ENCODE assay signal across 32 cellular contexts in the genomic region with DNA sequence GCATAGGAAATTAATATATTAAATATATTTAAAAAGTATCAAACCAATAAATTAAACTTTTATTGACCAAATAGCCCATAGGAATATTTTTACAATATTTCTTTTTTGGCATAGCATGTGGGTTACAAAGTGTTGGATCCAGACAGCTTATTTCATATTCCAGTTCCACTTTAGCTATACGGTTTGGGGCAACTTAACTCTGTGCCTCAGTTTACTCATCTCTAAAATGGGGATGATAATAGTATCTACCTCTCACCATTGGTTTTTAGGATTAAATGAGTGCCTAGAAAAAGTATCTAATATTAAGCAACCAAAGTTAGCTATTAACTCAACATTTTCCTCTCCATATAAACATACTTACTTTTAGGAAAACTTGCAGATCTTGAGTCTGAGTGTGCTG.
A peak's percentile ranks its signal among the peaks of the same experiment; 100 is the strongest.
DNase-seq lines count a peak whose midpoint lies in the region; ATAC-seq, FAIRE-seq and TF ChIP-seq lines count a peak whose summit lies in the region.
"Had no signal": no experiment of that assay in that cellular context is flagged by ENCODE, and none has a peak within 500 bp of the region (broad histone marks: within the 10 kb centered on the region; RNA-seq: fewer than 3 reads in every experiment).

No MANE protein-coding gene starts in this region.

- TF ChIP-seq CTCF in HepG2 (CRISPR knock-in tag; IDR thresholded peaks at IDR 0.05) (no peak), right lobe of liver (IDR thresholded peaks at IDR 0.05) (no peak), K562 (IDR thresholded peaks at IDR 0.05 in 2 of 3, conservative IDR thresholded peaks at IDR 0.05 in 1 of 3; ENCODE audit: insufficient read depth in 2 of 3, low read depth in 1 of 3, low read length in 3 of 3) (no peak), left ventricle myocardium inferior (IDR thresholded peaks at IDR 0.05; ENCODE audit: borderline replicate concordance) (no peak)

- ATAC-seq in HepG2: no peak
- ATAC-seq in right lobe of liver: no peak
- ATAC-seq in K562: no peak
- ATAC-seq in HG03097 (IDR thresholded peaks at IDR 0.05; ENCODE audit: low FRiP score, unreplicated experiment): no peak
- ATAC-seq: A549; CD8-positive, alpha-beta T cell had no signal

- DNase-seq in HepG2 (ENCODE audit: low spot score) (no peak), right lobe of liver (no peak), K562 (ENCODE audit: extremely low read depth in 1 of 4, low spot score in 3 of 4) (no peak), frontal cortex (ENCODE audit: low spot score in 2 of 2) (no peak), left ventricle myocardium inferior (no peak)
- DNase-seq: 8988T; ACHN; AML-193; BE2C; C1 segment of cervical spinal cord; Caco-2; Calu3; CD4-positive, alpha-beta memory T cell; CD4-positive, alpha-beta T cell; CD4-positive, CD25-positive, alpha-beta regulatory T cell; CD8-positive, alpha-beta memory T cell; CD8-positive, alpha-beta T cell; COR-L47; DMS 273 treated with DMSO at 0.1 percent for 48 hours; DMS153; DMS53; DMS79; DMS79 treated with DMSO at 0.1 percent for 48 hours; DND-41; EL had no signal

- in situ Hi-C loops in HepG2 (cut with HindIII; ENCODE audit: extremely low pct_ligation_motif_present, low pct_unique_long_range_greater_than_20kb) (no loop called here), K562 (cut with MboI) (no loop called here)

- no peaks in the 10 kb centered on the region for H3K27me3 ChIP-seq in HepG2 (ENCODE audit: control insufficient read depth in 1 of 2, insufficient read depth in 2 of 2, low read length in 2 of 2)
- H3K27me3 ChIP-seq in right lobe of liver: no peaks in the 10 kb centered on the region
- H3K27me3 ChIP-seq in K562 (ENCODE audit: control insufficient read depth in 2 of 2, insufficient read depth in 2 of 2, low read length in 2 of 2): no peaks in the 10 kb centered on the region
- no peaks in the 10 kb centered on the region for H3K27me3 ChIP-seq in left ventricle myocardium inferior (ENCODE audit: low read depth)
- H3K27me3 ChIP-seq: BE2C; BLaER1; BLaER1 treated with 17β-estradiol and CSF1 and Interleukin-3, amounts not matched to agents 10 nM and 100 nM had no signal

- no peak for TF ChIP-seq EP300 in HepG2 (IDR thresholded peaks at IDR 0.05; ENCODE audit: low read depth in 2 of 2, low read length in 2 of 2)
- TF ChIP-seq EP300 in HepG2 (CRISPR knock-in tag; IDR thresholded peaks at IDR 0.05; ENCODE audit: borderline replicate concordance): no peak
- no peak for TF ChIP-seq EP300 in K562 (IDR thresholded peaks at IDR 0.05; ENCODE audit: low read length)

- H3K4me2 ChIP-seq in HepG2 (ENCODE audit: low read depth, low read length) (no peak overlapping the region), K562 (ENCODE audit: insufficient read depth, low read length) (no peak overlapping the region)
- H3K4me2 ChIP-seq: A549; BLaER1; BLaER1 treated with 17β-estradiol and CSF1 and Interleukin-3, amounts not matched to agents 10 nM and 100 nM had no signal

- CTCF ChIA-PET in HepG2 (lab: Yijun Ruan, JAX; ENCODE audit: low intra/inter-chr PET ratio, low total read pairs): no interaction called here
- CTCF ChIA-PET in K562 (lab: Yijun Ruan, JAX; ENCODE audit: low intra/inter-chr PET ratio): no interaction called here

- H3K79me2 ChIP-seq in HepG2 (ENCODE audit: insufficient read depth, low read length) (no peaks in the 10 kb centered on the region), K562 (ENCODE audit: control insufficient read depth, insufficient read depth, low read length) (no peaks in the 10 kb centered on the region)

- FAIRE-seq in HepG2 (lab: Jason Lieb, UNC) (no peak), K562 (lab: Jason Lieb, UNC) (no peak), frontal cortex (lab: Jason Lieb, UNC) (peak; percentile 55)
- FAIRE-seq: A549, D721Med had no signal

- intact Hi-C loops in HepG2 (cut with micrococcal nuclease; ENCODE audit: unreplicated experiment): no loop called here
- intact Hi-C loops in right lobe of liver (cut with DNase I): no loop called here
- intact Hi-C loops in K562 (cut with micrococcal nuclease): no loop called here
- intact Hi-C loops in left ventricle myocardium inferior (cut with micrococcal nuclease): no loop called here

- H3K36me3 ChIP-seq in HepG2 (replicated peaks in 1 of 2; ENCODE audit: control insufficient read depth in 1 of 2, insufficient read depth in 2 of 2, low read length in 2 of 2) (no peaks in the 10 kb centered on the region), right lobe of liver (no peaks in the 10 kb centered on the region), K562 (ENCODE audit: control insufficient read depth, insufficient read depth, low read length) (no peaks in the 10 kb centered on the region), left ventricle myocardium inferior (no peaks in the 10 kb centered on the region)
- H3K36me3 ChIP-seq: BE2C; BLaER1; BLaER1 treated with 17β-estradiol and CSF1 and Interleukin-3, amounts not matched to agents 10 nM and 100 nM had no signal

- H4K20me1 ChIP-seq in HepG2 (ENCODE audit: insufficient read depth, low read length) (no peaks in the 10 kb centered on the region), K562 (replicated peaks; ENCODE audit: control insufficient read depth, insufficient read depth, low read length) (no peaks in the 10 kb centered on the region)
- H4K20me1 ChIP-seq: BLaER1; BLaER1 treated with 17β-estradiol and CSF1 and Interleukin-3, amounts not matched to agents 10 nM and 100 nM had no signal

- TF ChIP-seq POLR2A in HepG2 (IDR thresholded peaks at IDR 0.05; ENCODE audit: insufficient read depth in 1 of 2, low read depth in 2 of 2, low read length in 2 of 2) (no peak), right lobe of liver (IDR thresholded peaks at IDR 0.05) (no peak), K562 (conservative IDR thresholded peaks at IDR 0.05) (no peak)

- no peaks in the 10 kb centered on the region for H3K9me1 ChIP-seq in K562 (ENCODE audit: control insufficient read depth, insufficient read depth, low read length)

- H3K9me3 ChIP-seq in HepG2 (ENCODE audit: low read length): no peaks in the 10 kb centered on the region
- H3K9me3 ChIP-seq in right lobe of liver: peaks cover 0 to 4% (median 0%) of the 10 kb centered on the region in 4 donors
- H3K9me3 ChIP-seq in K562 (replicated peaks; ENCODE audit: control insufficient read depth, insufficient read depth, low read depth, low read length): no peaks in the 10 kb centered on the region
- H3K9me3 ChIP-seq in left ventricle myocardium inferior (replicated peaks): no peaks in the 10 kb centered on the region
- H3K9me3 ChIP-seq: A549; BE2C; BLaER1; BLaER1 treated with 17β-estradiol and CSF1 and Interleukin-3, amounts not matched to agents 10 nM and 100 nM; Caco-2 had no signal

- H3K9ac ChIP-seq in HepG2 (ENCODE audit: insufficient read depth, low read depth, low read length) (no peak overlapping the region), K562 (ENCODE audit: insufficient read depth in 1 of 2, low read depth in 2 of 2, low read length in 2 of 2) (no peak overlapping the region)
- H3K9ac ChIP-seq: BLaER1; BLaER1 treated with 17β-estradiol and CSF1 and Interleukin-3, amounts not matched to agents 10 nM and 100 nM had no signal

- no peak overlapping the region for H3K27ac ChIP-seq in HepG2 (ENCODE audit: extremely low read length, insufficient read depth, low read length)
- no peak overlapping the region for H3K27ac ChIP-seq in right lobe of liver
- H3K27ac ChIP-seq in K562 (ENCODE audit: extremely low read depth, low read depth, low read length): no peak overlapping the region
- no peak overlapping the region for H3K27ac ChIP-seq in left ventricle myocardium inferior (replicated peaks)
- H3K27ac ChIP-seq: 22Rv1; A549; BLaER1; BLaER1 treated with 17β-estradiol and CSF1 and Interleukin-3, amounts not matched to agents 10 nM and 100 nM; C4-2B had no signal

- no peak overlapping the region for H3K4me3 ChIP-seq in HepG2 (replicated peaks in 1 of 3; ENCODE audit: insufficient read depth in 1 of 3, low read depth in 2 of 3, low read length in 3 of 3)
- no peak overlapping the region for H3K4me3 ChIP-seq in right lobe of liver
- no peak overlapping the region for H3K4me3 ChIP-seq in K562
- no peak overlapping the region for H3K4me3 ChIP-seq in left ventricle myocardium inferior
- H3K4me3 ChIP-seq: A549; BLaER1; BLaER1 treated with 17β-estradiol and CSF1 and Interleukin-3, amounts not matched to agents 10 nM and 100 nM had no signal

- H2AFZ ChIP-seq in HepG2 (ENCODE audit: low read length): no peak overlapping the region
- H2AFZ ChIP-seq in K562 (ENCODE audit: low read depth, low read length): no peak overlapping the region

- no peaks in the 10 kb centered on the region for H3K4me1 ChIP-seq in HepG2 (ENCODE audit: insufficient read depth, low read length)
- H3K4me1 ChIP-seq in right lobe of liver: no peaks in the 10 kb centered on the region
- no peaks in the 10 kb centered on the region for H3K4me1 ChIP-seq in K562 (replicated peaks in 1 of 2; ENCODE audit: control insufficient read depth in 2 of 2, insufficient read depth in 2 of 2, low read length in 2 of 2)
- H3K4me1 ChIP-seq in left ventricle myocardium inferior: no peaks in the 10 kb centered on the region
- H3K4me1 ChIP-seq: A549; BE2C; BLaER1; BLaER1 treated with 17β-estradiol and CSF1 and Interleukin-3, amounts not matched to agents 10 nM and 100 nM; Caco-2 had no signal

- no peak for TF ChIP-seq RAD21 in HepG2 (CRISPR knock-in tag; IDR thresholded peaks at IDR 0.05)
- no peak for TF ChIP-seq RAD21 in K562 (CRISPR knock-in tag; conservative IDR thresholded peaks at IDR 0.05 in 1 of 2, IDR thresholded peaks at IDR 0.05 in 1 of 2)

- WGBS in HepG2 (ENCODE audit: low lambda C conversion rate): 8% methylated on average over 1 of the region's 1 CpG
- 75% methylated on average over 1 of the region's 1 CpG for WGBS in right lobe of liver (ENCODE audit: insufficient coverage, low coverage, low lambda C conversion rate, missing lambda C conversion rate)
- 16% methylated on average over 1 of the region's 1 CpG for WGBS in K562 (ENCODE audit: insufficient coverage, low coverage, missing lambda C conversion rate)

- no TSS peak for BruUV-seq in HepG2 (replicated peaks; lab: Mats Ljungman, UMichigan)
- no TSS peak for BruUV-seq in K562 (replicated peaks; lab: Mats Ljungman, UMichigan)

- POLR2A ChIA-PET in HepG2 (lab: Yijun Ruan, JAX): no interaction called here
- POLR2A ChIA-PET in K562 (lab: Yijun Ruan, JAX): no interaction called here

TF ChIP-seq in HepG2, 621 proteins besides CTCF, POLR2A, EP300 and RAD21:
- TF ChIP-seq ZNF629 (CRISPR knock-in tag; conservative IDR thresholded peaks at IDR 0.05): peak; percentile 64
- TF ChIP-seq RAD51 (IDR thresholded peaks at IDR 0.05; ENCODE audit: borderline replicate concordance): no peak
TF ChIP-seq in HepG2: peak in this region for 1.
